In genomic region chr18:52861558-52861957, GRCh38 we compare ENCODE assay signal across 8 cellular contexts.
"Had no signal": no experiment of that assay in that cellular context is flagged by ENCODE, and none has a peak within 500 bp of the region (broad histone marks: within the 10 kb centered on the region; RNA-seq: fewer than 3 reads in every experiment).

No MANE protein-coding gene starts in this region.

- DNase-seq: GDM1, GF-D8 had no signal

- H3K4me3 ChIP-seq: GM12878 had no signal

- FAIRE-seq: G401.6, GM12878, GM12891, GM12892, GM18507, GM19239 had no signal

- ATAC-seq: GM12878 had no signal
